10 cellular contexts compared by ENCODE assay signal in the genomic region with DNA sequence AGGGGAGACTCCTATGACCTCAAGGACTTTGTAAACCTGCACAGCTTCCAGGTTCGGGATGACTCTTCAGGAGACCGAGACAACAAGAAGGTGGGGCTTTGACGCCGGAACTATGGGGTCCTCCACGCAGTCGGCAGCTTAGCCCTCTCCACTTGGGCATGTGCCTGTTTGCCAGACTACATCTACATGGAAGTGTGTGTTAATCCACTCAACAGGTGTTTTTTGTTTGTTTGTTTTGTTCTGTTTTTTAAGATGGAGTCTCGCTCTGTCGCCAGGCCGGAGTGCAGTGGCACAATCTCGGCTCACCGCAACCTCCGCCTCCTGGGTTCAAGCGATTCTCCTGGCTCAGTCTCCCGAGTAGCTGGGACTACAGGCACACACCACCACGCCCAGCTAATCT. TPM values are rescaled to one million over a fixed set of nuclear protein-coding genes. Genes with fewer than 3 reads are reported as not detected.
DNase-seq lines count a peak whose midpoint lies in the region; ATAC-seq and TF ChIP-seq lines count a peak whose summit lies in the region.
"Not testable (repeated sequence)": the region's sequence is repeated elsewhere in the genome, so short reads cannot be mapped to it uniquely, and the experiment has no call there.
"Had no signal": no experiment of that assay in that cellular context is flagged by ENCODE, and none has a peak within 500 bp of the region (broad histone marks: within the 10 kb centered on the region; RNA-seq: fewer than 3 reads in every experiment).

No MANE protein-coding gene starts in this region.

- not testable (repeated sequence) for H3T11ph ChIP-seq in H9 (ENCODE audit: low read length)

- DNase-seq in H9; activated CD4-positive, alpha-beta T cell treated with anti-CD3 and anti-CD28 coated beads, Interleukin-2, amount 10 ng/mL, durations not matched to agents 24 days and 14 days; activated T-helper 1 cell treated with anti-CD3 and anti-CD28 coated beads, Interleukin-12 subunit alpha, Interleukin-12 subunit beta, Interleukin-2, Interleukin-4 antibody, amounts not matched to agents 30 ng/mL and 10 ng/mL and 1 ng/mL, durations not matched to agents 14 hours and 24 hours and 36 hours (ENCODE audit: low spot score); activated naive CD8-positive, alpha-beta T cell treated with anti-CD3 and anti-CD28 coated beads, Interleukin-2, amount 10 ng/mL, durations not matched to agents 7 days and 5 days; naive thymus-derived CD4-positive, alpha-beta T cell: not testable (repeated sequence)

- H2AFZ ChIP-seq in H9 (ENCODE audit: low read length) = not testable (repeated sequence)

- not testable (repeated sequence) for H4K5ac ChIP-seq in H9 (ENCODE audit: insufficient read length, low read depth, low read length)

- H3K23ac ChIP-seq in H9 (ENCODE audit: insufficient read length, low read depth, low read length) = not testable (repeated sequence)

- H2BK15ac ChIP-seq in H9 (ENCODE audit: low read depth, low read length) = not testable (repeated sequence)

- peaks cover 7 to 82% of the 10 kb centered on the region in 2 experiments for H3K9me3 Mint-ChIP-seq in H9
- H3K9me3 Mint-ChIP-seq in activated CD4-positive, alpha-beta T cell treated with anti-CD3 and anti-CD28 coated beads, Interleukin-2, amount 10 ng/mL, durations not matched to agents 24 days and 14 days; activated T-helper 1 cell treated with anti-CD3 and anti-CD28 coated beads, Interleukin-12 subunit alpha, Interleukin-12 subunit beta, Interleukin-2, Interleukin-4 antibody, amounts not matched to agents 30 ng/mL and 10 ng/mL and 1 ng/mL, durations not matched to agents 14 hours and 24 hours and 36 hours; activated naive CD8-positive, alpha-beta T cell treated with anti-CD3 and anti-CD28 coated beads, Interleukin-2, amount 10 ng/mL, durations not matched to agents 7 days and 5 days; naive thymus-derived CD4-positive, alpha-beta T cell: not testable (repeated sequence)

- not testable (repeated sequence) for H2BK5ac ChIP-seq in H9 (ENCODE audit: insufficient read length, low read length)

- not testable (repeated sequence) for H3K79me2 ChIP-seq in H9 (ENCODE audit: insufficient read depth, low read length)

- POLR2A ChIA-PET in activated naive CD8-positive, alpha-beta T cell treated with anti-CD3 and anti-CD28 coated beads, Interleukin-2, amount 10 ng/mL, durations not matched to agents 7 days and 5 days (lab: Charles Lee) = not testable (repeated sequence)
- POLR2A ChIA-PET in naive thymus-derived CD4-positive, alpha-beta T cell (lab: Charles Lee) = interaction anchor here (0.6 kb wide), 1 partner anchor 21 kb away, joined by 3 read pairs; no protein-coding TSS in a partner anchor

- not testable (repeated sequence) for H4K20me1 ChIP-seq in H9 (ENCODE audit: control insufficient read depth, insufficient read depth, insufficient read length)

- H3K79me1 ChIP-seq in H9 (ENCODE audit: insufficient read depth, low read depth, low read length, poor library complexity, severe bottlenecking) = not testable (repeated sequence)

- not testable (repeated sequence) for H3K9me3 ChIP-seq in H9 (ENCODE audit: control insufficient read depth, low read depth, low read length); naive thymus-derived CD4-positive, alpha-beta T cell (ENCODE audit: control insufficient read depth in 2 of 3, low read length in 3 of 3); neutrophil

- not testable (repeated sequence) for TF ChIP-seq CTCF in H9 (conservative IDR thresholded peaks at IDR 0.05); neutrophil (IDR thresholded peaks at IDR 0.05)

- not testable (repeated sequence) for H3K14ac ChIP-seq in H9 (ENCODE audit: insufficient read depth, low read length)

- not testable (repeated sequence) for H2BK120ac ChIP-seq in H9 (ENCODE audit: low read depth, low read length, poor library complexity, severe bottlenecking)

- intact Hi-C loops in activated CD4-positive, alpha-beta T cell treated with anti-CD3 and anti-CD28 coated beads, Interleukin-2, amount 10 ng/mL, durations not matched to agents 24 days and 14 days (cut with micrococcal nuclease) = not testable (repeated sequence)
- intact Hi-C loops in activated T-helper 1 cell treated with anti-CD3 and anti-CD28 coated beads, Interleukin-12 subunit alpha, Interleukin-12 subunit beta, Interleukin-2, Interleukin-4 antibody, amounts not matched to agents 30 ng/mL and 10 ng/mL and 1 ng/mL, durations not matched to agents 14 hours and 24 hours and 36 hours (cut with micrococcal nuclease) = loop anchor here (1.0 kb wide), 2 partner anchors 16 to 63 kb away; partner anchors contain the start of gene SH2D3A
- intact Hi-C loops in naive thymus-derived CD4-positive, alpha-beta T cell (cut with micrococcal nuclease) = loop anchor here (2.0 to 10.0 kb wide), 2 partner anchors 63 to 65 kb away; partner anchors contain the start of gene SH2D3A (in 2 of the 2)

- peak overlapping the region; percentile 6 for H3K4me2 ChIP-seq in H9 (ENCODE audit: insufficient read depth, insufficient read length, low read length)

- not testable (repeated sequence) for H2AK5ac ChIP-seq in H9 (ENCODE audit: insufficient read length, low read length)

- H3K4me3 ChIP-seq in naive thymus-derived CD4-positive, alpha-beta T cell (ENCODE audit: low read length); neutrophil (ENCODE audit: low read depth in 1 of 2, low read length in 1 of 2): not testable (repeated sequence)

- not testable (repeated sequence) for H3K18ac ChIP-seq in H9 (ENCODE audit: insufficient read length, low read depth, low read length)

- not testable (repeated sequence) for H3K4ac ChIP-seq in H9 (ENCODE audit: low read depth, low read length)

- peaks cover 26 to 91% (median 48%) of the 10 kb centered on the region in 3 experiments for H3K36me3 ChIP-seq in naive thymus-derived CD4-positive, alpha-beta T cell (ENCODE audit: control insufficient read depth in 2 of 3, insufficient read depth in 3 of 3, low read length in 3 of 3)
- H3K36me3 ChIP-seq in neutrophil = peaks cover 98% of the 10 kb centered on the region

- H3K23me2 ChIP-seq in H9 (ENCODE audit: insufficient read length, low read depth, low read length, poor library complexity, severe bottlenecking) = not testable (repeated sequence)

- H2BK20ac ChIP-seq in H9 (ENCODE audit: low read depth, low read length, poor library complexity, severe bottlenecking) = not testable (repeated sequence)

- not testable (repeated sequence) for H3K4me3 Mint-ChIP-seq in H9; activated CD4-positive, alpha-beta T cell treated with anti-CD3 and anti-CD28 coated beads, Interleukin-2, amount 10 ng/mL, durations not matched to agents 24 days and 14 days; activated T-helper 1 cell treated with anti-CD3 and anti-CD28 coated beads, Interleukin-12 subunit alpha, Interleukin-12 subunit beta, Interleukin-2, Interleukin-4 antibody, amounts not matched to agents 30 ng/mL and 10 ng/mL and 1 ng/mL, durations not matched to agents 14 hours and 24 hours and 36 hours; activated naive CD8-positive, alpha-beta T cell treated with anti-CD3 and anti-CD28 coated beads, Interleukin-2, amount 10 ng/mL, durations not matched to agents 7 days and 5 days; naive thymus-derived CD4-positive, alpha-beta T cell

- not testable (repeated sequence) for H3K56ac ChIP-seq in H9 (ENCODE audit: insufficient read length, low read depth, low read length)

- not testable (repeated sequence) for H4K91ac ChIP-seq in H9 (ENCODE audit: insufficient read length, low read depth, low read length)

- not testable (repeated sequence) for H3K27ac ChIP-seq in H9 (ENCODE audit: insufficient read length, low read depth, low read length); naive thymus-derived CD4-positive, alpha-beta T cell (ENCODE audit: low read depth, low read length)
- peak overlapping the region; percentile 60 for H3K27ac ChIP-seq in neutrophil

- not testable (repeated sequence) for H3K27me3 ChIP-seq in H9 (ENCODE audit: insufficient read depth, low read length); naive thymus-derived CD4-positive, alpha-beta T cell (ENCODE audit: control insufficient read depth in 2 of 2, insufficient read depth in 2 of 2, low read length in 2 of 2); neutrophil

- H3K27ac Mint-ChIP-seq in H9 = not testable (repeated sequence)
- peak overlapping the region; percentile 64 for H3K27ac Mint-ChIP-seq in activated CD4-positive, alpha-beta T cell treated with anti-CD3 and anti-CD28 coated beads, Interleukin-2, amount 10 ng/mL, durations not matched to agents 24 days and 14 days
- H3K27ac Mint-ChIP-seq in activated T-helper 1 cell treated with anti-CD3 and anti-CD28 coated beads, Interleukin-12 subunit alpha, Interleukin-12 subunit beta, Interleukin-2, Interleukin-4 antibody, amounts not matched to agents 30 ng/mL and 10 ng/mL and 1 ng/mL, durations not matched to agents 14 hours and 24 hours and 36 hours = peak overlapping the region; percentile 49
- peak overlapping the region; percentile 11 for H3K27ac Mint-ChIP-seq in activated naive CD8-positive, alpha-beta T cell treated with anti-CD3 and anti-CD28 coated beads, Interleukin-2, amount 10 ng/mL, durations not matched to agents 7 days and 5 days
- peak overlapping the region in 5 of 9 donors; percentile 14 to 81 (median 76) for H3K27ac Mint-ChIP-seq in naive thymus-derived CD4-positive, alpha-beta T cell

- H2BK12ac ChIP-seq in H9 (ENCODE audit: insufficient read length, low read depth, low read length) = not testable (repeated sequence)

- not testable (repeated sequence) for H3K9ac ChIP-seq in H9 (ENCODE audit: extremely low read depth, insufficient read length, low read length)

- not testable (repeated sequence) for H3K36me3 Mint-ChIP-seq in H9 (ENCODE audit: insufficient read depth in 1 of 3, low read depth in 3 of 3)
- peaks cover 82% of the 10 kb centered on the region for H3K36me3 Mint-ChIP-seq in activated CD4-positive, alpha-beta T cell treated with anti-CD3 and anti-CD28 coated beads, Interleukin-2, amount 10 ng/mL, durations not matched to agents 24 days and 14 days (ENCODE audit: low read depth)
- H3K36me3 Mint-ChIP-seq in activated T-helper 1 cell treated with anti-CD3 and anti-CD28 coated beads, Interleukin-12 subunit alpha, Interleukin-12 subunit beta, Interleukin-2, Interleukin-4 antibody, amounts not matched to agents 30 ng/mL and 10 ng/mL and 1 ng/mL, durations not matched to agents 14 hours and 24 hours and 36 hours (ENCODE audit: low read depth) = peaks cover 52% of the 10 kb centered on the region
- peaks cover 47% of the 10 kb centered on the region for H3K36me3 Mint-ChIP-seq in activated naive CD8-positive, alpha-beta T cell treated with anti-CD3 and anti-CD28 coated beads, Interleukin-2, amount 10 ng/mL, durations not matched to agents 7 days and 5 days
- H3K36me3 Mint-ChIP-seq in naive thymus-derived CD4-positive, alpha-beta T cell = peaks cover 18 to 57% (median 33%) of the 10 kb centered on the region in 5 donors

- WGBS in H9 (ENCODE audit: extremely low coverage, insufficient read length, low lambda C conversion rate) = no CpG with 5 or more reads among the region's 15 CpGs

- CTCF ChIA-PET in naive thymus-derived CD4-positive, alpha-beta T cell (lab: Charles Lee) = interaction anchor here (1.0 kb wide), 1 partner anchor 26 kb away, joined by 4 read pairs; no protein-coding TSS in a partner anchor

- peaks cover 13% of the 10 kb centered on the region for H3K27me3 Mint-ChIP-seq in H9 (ENCODE audit: low read depth)
- not testable (repeated sequence) for H3K27me3 Mint-ChIP-seq in activated CD4-positive, alpha-beta T cell treated with anti-CD3 and anti-CD28 coated beads, Interleukin-2, amount 10 ng/mL, durations not matched to agents 24 days and 14 days; activated T-helper 1 cell treated with anti-CD3 and anti-CD28 coated beads, Interleukin-12 subunit alpha, Interleukin-12 subunit beta, Interleukin-2, Interleukin-4 antibody, amounts not matched to agents 30 ng/mL and 10 ng/mL and 1 ng/mL, durations not matched to agents 14 hours and 24 hours and 36 hours (ENCODE audit: insufficient read depth); activated naive CD8-positive, alpha-beta T cell treated with anti-CD3 and anti-CD28 coated beads, Interleukin-2, amount 10 ng/mL, durations not matched to agents 7 days and 5 days; naive thymus-derived CD4-positive, alpha-beta T cell

- ATAC-seq in activated naive CD8-positive, alpha-beta T cell treated with anti-CD3 and anti-CD28 coated beads, Interleukin-2, amount 10 ng/mL, durations not matched to agents 7 days and 5 days (ENCODE audit: low read depth); naive thymus-derived CD4-positive, alpha-beta T cell: not testable (repeated sequence)

- H3K4me1 Mint-ChIP-seq in H9; activated T-helper 1 cell treated with anti-CD3 and anti-CD28 coated beads, Interleukin-12 subunit alpha, Interleukin-12 subunit beta, Interleukin-2, Interleukin-4 antibody, amounts not matched to agents 30 ng/mL and 10 ng/mL and 1 ng/mL, durations not matched to agents 14 hours and 24 hours and 36 hours (ENCODE audit: low read depth): not testable (repeated sequence)
- peaks cover 12% of the 10 kb centered on the region for H3K4me1 Mint-ChIP-seq in activated CD4-positive, alpha-beta T cell treated with anti-CD3 and anti-CD28 coated beads, Interleukin-2, amount 10 ng/mL, durations not matched to agents 24 days and 14 days
- H3K4me1 Mint-ChIP-seq in activated naive CD8-positive, alpha-beta T cell treated with anti-CD3 and anti-CD28 coated beads, Interleukin-2, amount 10 ng/mL, durations not matched to agents 7 days and 5 days = peaks cover 11% of the 10 kb centered on the region
- peaks cover 4 to 19% (median 9%) of the 10 kb centered on the region in 7 donors for H3K4me1 Mint-ChIP-seq in naive thymus-derived CD4-positive, alpha-beta T cell

- H3K4me1 ChIP-seq in H9 (ENCODE audit: insufficient read depth, low read length); naive thymus-derived CD4-positive, alpha-beta T cell (ENCODE audit: control insufficient read depth in 2 of 2, insufficient read depth in 2 of 2, low read length in 2 of 2); neutrophil (ENCODE audit: control insufficient read depth in 1 of 2, insufficient read depth in 1 of 2, low read depth in 1 of 2, low read length in 1 of 2): not testable (repeated sequence)

- not testable (repeated sequence) for H4K8ac ChIP-seq in H9 (replicated peaks; ENCODE audit: insufficient read length, low read depth, low read length)

RNA-seq across cellular contexts. Expression of gene VAV1, which starts 57.3 kb away (rescaled TPM):
- 0.61 and 0.90 TPM in 2 replicates for total RNA-seq in H9 (2021)
- 75.3 and 78.9 TPM in 2 replicates for total RNA-seq in activated CD4-positive, alpha-beta T cell treated with anti-CD3 and anti-CD28 coated beads, Interleukin-2, amount 10 ng/mL, durations not matched to agents 24 days and 14 days
- total RNA-seq in activated T-helper 1 cell treated with anti-CD3 and anti-CD28 coated beads, Interleukin-12 subunit alpha, Interleukin-12 subunit beta, Interleukin-2, Interleukin-4 antibody, amounts not matched to agents 30 ng/mL and 10 ng/mL and 1 ng/mL, durations not matched to agents 14 hours and 24 hours and 36 hours = 86.8 and 90.4 TPM in 2 replicates
- 100 to 1,000 TPM; 108 to 113 TPM for total RNA-seq in activated naive CD8-positive, alpha-beta T cell treated with anti-CD3 and anti-CD28 coated beads, Interleukin-2, amount 10 ng/mL, durations not matched to agents 7 days and 5 days
- total RNA-seq in naive thymus-derived CD4-positive, alpha-beta T cell = 100 to 1,000 TPM in 3 of 5 experiments, 10 to 100 TPM in 2; 90.5 to 132 (median 115) TPM
- 10 to 100 TPM; 26.2 to 41.4 TPM for polyA plus RNA-seq in naive thymus-derived CD4-positive, alpha-beta T cell
- total RNA-seq: Caco-2, HepG2 had no signal
- polyA plus RNA-seq: HepG2 had no signal

RNA-seq across cellular contexts. Expression of gene ADGRE1, which starts 57.5 kb away (rescaled TPM):
- not detected in 2 replicates for total RNA-seq in H9 (2021)
- 3.8 and 4.3 TPM in 2 replicates for total RNA-seq in activated CD4-positive, alpha-beta T cell treated with anti-CD3 and anti-CD28 coated beads, Interleukin-2, amount 10 ng/mL, durations not matched to agents 24 days and 14 days
- total RNA-seq in activated T-helper 1 cell treated with anti-CD3 and anti-CD28 coated beads, Interleukin-12 subunit alpha, Interleukin-12 subunit beta, Interleukin-2, Interleukin-4 antibody, amounts not matched to agents 30 ng/mL and 10 ng/mL and 1 ng/mL, durations not matched to agents 14 hours and 24 hours and 36 hours = 4.6 and 5.5 TPM in 2 replicates
- total RNA-seq in activated naive CD8-positive, alpha-beta T cell treated with anti-CD3 and anti-CD28 coated beads, Interleukin-2, amount 10 ng/mL, durations not matched to agents 7 days and 5 days = 1 to 10 TPM in 1 of 2 experiments, under 1 TPM in 1; 0.83 to 1.0 TPM
- 10 to 100 TPM in 2 of 5 experiments, 1 to 10 TPM in 3; 7.1 to 31.7 (median 9.1) TPM for total RNA-seq in naive thymus-derived CD4-positive, alpha-beta T cell
- polyA plus RNA-seq in naive thymus-derived CD4-positive, alpha-beta T cell = 10 to 100 TPM in 1 of 2 donors, 1 to 10 TPM in 1; 4.2 to 14.3 TPM
- total RNA-seq: B cell, Caco-2, GM23338, HepG2 had no signal
- polyA plus RNA-seq: GM23338, HepG2 had no signal

Comparison
In these comparisons a context has a peak if more than half of its experiments do, and no peak if none do; other contexts are left out.
1. RNA of gene VAV1, which starts 57.3 kb away (total RNA-seq): 90.5 to 132 TPM in naive thymus-derived CD4-positive, alpha-beta T cell, 108 to 113 TPM in activated naive CD8-positive, alpha-beta T cell treated with anti-CD3 and anti-CD28 coated beads, Interleukin-2, amount 10 ng/mL, durations not matched to agents 7 days and 5 days, 86.8 to 90.4 TPM in activated T-helper 1 cell treated with anti-CD3 and anti-CD28 coated beads, Interleukin-12 subunit alpha, Interleukin-12 subunit beta, Interleukin-2, Interleukin-4 antibody, amounts not matched to agents 30 ng/mL and 10 ng/mL and 1 ng/mL, durations not matched to agents 14 hours and 24 hours and 36 hours and 75.3 to 78.9 TPM in activated CD4-positive, alpha-beta T cell treated with anti-CD3 and anti-CD28 coated beads, Interleukin-2, amount 10 ng/mL, durations not matched to agents 24 days and 14 days; 0.61 to 0.90 TPM in H9; every median in the first group is over 10 times any median in the second.